ENCODE assay signal across 8 cellular contexts in the genomic region with DNA sequence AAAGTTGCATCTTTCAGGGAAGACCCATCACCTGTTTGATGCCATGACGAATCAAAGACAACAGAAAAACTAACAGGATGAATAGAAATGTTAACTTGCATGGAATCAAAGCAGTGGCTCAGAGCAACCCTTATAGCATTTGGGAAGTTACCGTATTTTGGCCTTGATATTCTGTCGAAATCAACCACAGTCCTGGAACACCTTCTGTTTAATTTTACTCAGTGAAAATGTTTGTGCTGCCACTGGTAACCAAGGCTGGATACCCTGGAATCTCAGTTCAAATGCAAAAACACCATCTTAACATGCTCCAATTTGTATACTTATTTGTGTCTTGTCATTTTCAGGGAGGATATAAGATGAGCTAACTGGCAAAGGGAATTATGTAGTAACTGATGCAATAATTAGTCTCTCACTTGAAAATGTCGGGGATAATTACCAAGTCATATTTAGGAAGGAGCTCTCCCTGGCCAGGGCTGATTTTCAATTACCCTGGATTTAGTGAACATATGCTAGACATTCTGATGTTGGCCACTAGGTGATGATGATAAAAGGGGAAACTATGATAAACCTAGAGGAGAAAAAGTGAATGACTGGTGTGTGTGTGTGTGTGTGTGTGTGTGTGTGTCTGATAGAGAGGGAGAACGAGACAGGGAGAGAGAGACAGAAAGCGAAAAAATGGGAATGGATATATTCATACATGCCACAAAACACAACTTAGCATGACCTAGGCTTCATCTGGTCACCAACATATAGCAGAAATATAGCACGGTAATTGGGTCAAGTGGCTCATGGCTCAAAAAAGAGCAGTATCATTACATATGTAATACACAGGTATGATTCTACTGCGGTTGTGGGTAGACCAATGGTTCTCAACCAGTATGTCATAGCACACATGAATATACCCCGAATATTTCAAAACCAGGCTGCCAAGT. TPM values are rescaled to one million over a fixed set of nuclear protein-coding genes. Genes with fewer than 3 reads are reported as not detected.
A peak's percentile ranks its signal among the peaks of the same experiment; 100 is the strongest.
DNase-seq lines count a peak whose midpoint lies in the region; ATAC-seq and TF ChIP-seq lines count a peak whose summit lies in the region.

No MANE protein-coding gene starts in this region.

- H3K4me1 Mint-ChIP-seq in activated T-cell treated with anti-CD3 and anti-CD28 coated beads, Interleukin-2, amount 50 U/mL, for 4 hours (ENCODE audit: low read depth): no peaks in the 10 kb centered on the region

- H3K4me3 Mint-ChIP-seq in activated T-cell treated with anti-CD3 and anti-CD28 coated beads, Interleukin-2, amount 50 U/mL, for 4 hours: no peak overlapping the region

- intact Hi-C loops in dorsolateral prefrontal cortex (cut with DNase I): no loop called here

- DNase-seq in GM12864 (ENCODE audit: low read depth) (no peak), lung microvascular endothelial cell (ENCODE audit: low read depth in 2 of 2) (peak; percentile 51 to 62), NCI-H2196 treated with DMSO at 0.1 percent for 48 hours (lab: John Stamatoyannopoulos, UW; ENCODE audit: unreplicated experiment) (no peak), dorsolateral prefrontal cortex (no peak)
- no peak for DNase-seq in activated CD4-positive, alpha-beta T cell treated with anti-CD3 and anti-CD28 coated beads for 4 hours
- no peak for DNase-seq in activated T-cell treated with anti-CD3 and anti-CD28 coated beads, Interleukin-2, amount 50 U/mL, for 4 hours

- peak; percentile 53 for ATAC-seq in HG03439 (IDR thresholded peaks at IDR 0.05; ENCODE audit: unreplicated experiment)
- no peak for ATAC-seq in activated T-cell treated with anti-CD3 and anti-CD28 coated beads, Interleukin-2, amount 50 U/mL, for 4 hours

- H3K27ac ChIP-seq in VCaP (no peak overlapping the region), dorsolateral prefrontal cortex (no peak overlapping the region)

- no peaks in the 10 kb centered on the region for H3K27me3 ChIP-seq in dorsolateral prefrontal cortex

- TF ChIP-seq CTCF in GM12864 (IDR thresholded peaks at IDR 0.05; ENCODE audit: low read depth, low read length, missing control alignments) (peak; percentile 55), VCaP (conservative IDR thresholded peaks at IDR 0.05) (peak; percentile 60), dorsolateral prefrontal cortex (IDR thresholded peaks at IDR 0.05 in 54 of 56, conservative IDR thresholded peaks at IDR 0.05 in 2 of 56; ENCODE audit: low read depth in 1 of 56, partially characterized antibody in 56 of 56) (peak in 10 of 56 donors; percentile 6 to 31 (median 16))

- peaks cover 4% of the 10 kb centered on the region for H3K27me3 Mint-ChIP-seq in activated T-cell treated with anti-CD3 and anti-CD28 coated beads, Interleukin-2, amount 50 U/mL, for 4 hours (ENCODE audit: low read depth)

- H3K36me3 Mint-ChIP-seq in activated T-cell treated with anti-CD3 and anti-CD28 coated beads, Interleukin-2, amount 50 U/mL, for 4 hours (ENCODE audit: insufficient read depth): no peaks in the 10 kb centered on the region

- no peak overlapping the region for H3K4me3 ChIP-seq in GM12864 (ENCODE audit: low read depth, low read length)
- no peak overlapping the region for H3K4me3 ChIP-seq in dorsolateral prefrontal cortex

- H3K9me3 Mint-ChIP-seq in activated T-cell treated with anti-CD3 and anti-CD28 coated beads, Interleukin-2, amount 50 U/mL, for 4 hours: no peaks in the 10 kb centered on the region

RNA-seq across cellular contexts. Expression of gene PRICKLE2, which starts 19.0 kb away (rescaled TPM):
- total RNA-seq in lung microvascular endothelial cell (1.6 and 2.6 TPM in 2 replicates), dorsolateral prefrontal cortex (100 to 1,000 TPM in 10 of 120 experiments, 10 to 100 TPM in 110; 36.7 to 110 (median 81.6) TPM)
- not detected for total RNA-seq in activated T-cell treated with anti-CD3 and anti-CD28 coated beads, Interleukin-2, amount 50 U/mL, for 4 hours

Comparison
In these comparisons a context has a peak if more than half of its experiments do, and no peak if none do; other contexts are left out.
1. DNase-seq: peak in lung microvascular endothelial cell (2 of 2); none in GM12864 (single experiment), NCI-H2196 treated with DMSO at 0.1 percent for 48 hours (single experiment), activated CD4-positive, alpha-beta T cell treated with anti-CD3 and anti-CD28 coated beads for 4 hours (0 of 2), activated T-cell treated with anti-CD3 and anti-CD28 coated beads, Interleukin-2, amount 50 U/mL, for 4 hours (single experiment) and dorsolateral prefrontal cortex (0 of 10).
2. RNA of gene PRICKLE2, which starts 19.0 kb away (total RNA-seq): 36.7 to 110 TPM in dorsolateral prefrontal cortex; 1.6 to 2.6 TPM in lung microvascular endothelial cell and not detected in activated T-cell treated with anti-CD3 and anti-CD28 coated beads, Interleukin-2, amount 50 U/mL, for 4 hours; every median in the first group is over 10 times any median in the second.